ENCODE assay signal across 8 cellular contexts in genomic region chr9:107283621-107284616, GRCh38. TPM values are rescaled to one million over a fixed set of nuclear protein-coding genes. Genes with fewer than 3 reads are reported as not detected.
A peak's percentile ranks its signal among the peaks of the same experiment; 100 is the strongest.
DNase-seq lines count a peak whose midpoint lies in the region; ATAC-seq and TF ChIP-seq lines count a peak whose summit lies in the region.

No MANE protein-coding gene starts in this region.

- ATAC-seq in GM18858 (IDR thresholded peaks at IDR 0.05; ENCODE audit: unreplicated experiment) (peak; percentile 36), HG03060 (IDR thresholded peaks at IDR 0.05; ENCODE audit: low read depth, unreplicated experiment) (peak; percentile 25), left colon (peak; percentile 61)

- H3K4me3 ChIP-seq in ACC112 (ENCODE audit: low read depth, low read length) (peak overlapping the region; percentile 90), choroid plexus epithelial cell (ENCODE audit: low read depth, low read length) (peak overlapping the region; percentile 97)

- intact Hi-C loops in left colon (cut with DNase I, micrococcal nuclease) = no loop called here

- H3K27ac ChIP-seq in ACC112 (ENCODE audit: low read depth, low read length) = peak overlapping the region; percentile 89

- H2AFZ ChIP-seq in ACC112 (ENCODE audit: low read length, unreplicated experiment) = peak overlapping the region; percentile 12

- no peak for TF ChIP-seq CTCF in choroid plexus epithelial cell (conservative IDR thresholded peaks at IDR 0.05; ENCODE audit: low read depth, low read length)

- DNase-seq in NCI-H2171 treated with DMSO at 0.1 percent for 48 hours (lab: John Stamatoyannopoulos, UW) (peak; percentile 79), choroid plexus epithelial cell (ENCODE audit: low read depth) (peak; percentile 70), left colon (peak; percentile 82 to 85)
- DNase-seq in activated CD4-positive, alpha-beta T cell treated with anti-CD3 and anti-CD28 coated beads for 24 hours (ENCODE audit: low read depth in 2 of 2) = peak; percentile 32 to 51
- peak; percentile 68 to 69 for DNase-seq in stimulated activated CD4-positive, alpha-beta T cell treated with anti-CD3 and anti-CD28 coated beads, Interleukin-2, amount 100 ng/mL, for 24 hours

- H3K79me2 ChIP-seq in ACC112 (ENCODE audit: control insufficient read depth, insufficient read depth, low read length, unreplicated experiment) = peaks cover 58% of the 10 kb centered on the region

- peaks cover 16% of the 10 kb centered on the region for H3K4me1 ChIP-seq in ACC112 (ENCODE audit: control insufficient read depth, insufficient read depth, low read length, unreplicated experiment)

- H3K27me3 ChIP-seq in ACC112 (ENCODE audit: insufficient read depth, low read length) = no peaks in the 10 kb centered on the region

- H3K36me3 ChIP-seq in ACC112 (ENCODE audit: insufficient read depth, low read length) = no peaks in the 10 kb centered on the region

RNA-seq across cellular contexts. Expression of gene RAD23B, which starts 0.8 kb away (rescaled TPM):
- 10 to 100 TPM; 93.9 to 99.0 TPM for total RNA-seq in left colon

Comparison
In these comparisons a context has a peak if more than half of its experiments do, and no peak if none do; other contexts are left out.
1. Peak in every context shown above with its lines: DNase-seq, ATAC-seq, H3K4me3 ChIP-seq and H3K27ac ChIP-seq.